ENCODE assay signal across 26 cellular contexts in the genomic region with DNA sequence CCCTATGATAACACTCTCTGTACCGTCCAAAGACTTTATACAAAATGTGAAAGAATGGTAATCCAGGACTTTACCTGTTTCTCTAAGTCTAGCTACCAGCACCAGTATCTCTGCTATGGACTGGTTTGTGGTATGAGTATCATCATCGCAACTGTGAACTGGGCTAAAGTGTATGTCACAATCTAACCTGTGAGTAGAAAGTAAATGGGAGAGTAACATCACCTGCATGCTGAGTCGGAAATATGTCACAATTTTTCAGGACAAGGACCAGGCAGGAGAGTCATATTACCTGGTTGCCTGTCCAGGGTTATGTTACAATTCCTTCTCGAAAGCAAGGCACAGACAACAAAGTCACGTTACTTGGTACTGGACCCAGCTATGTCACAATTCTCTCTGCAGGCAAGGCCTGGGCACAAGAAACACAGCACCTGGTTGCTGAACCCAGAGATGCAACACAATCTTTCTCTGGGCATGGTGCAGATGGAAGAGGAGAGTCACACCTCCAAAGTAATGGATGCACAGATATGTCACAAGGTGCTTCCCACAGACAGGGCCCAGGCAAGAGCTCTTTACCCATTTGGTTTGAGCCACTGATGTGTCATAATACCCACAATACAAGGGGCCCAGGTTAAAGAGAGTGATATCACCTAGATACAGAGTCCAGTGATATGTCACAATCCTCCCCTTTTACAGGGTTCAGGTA.
"Had no signal": no experiment of that assay in that cellular context is flagged by ENCODE, and none has a peak within 500 bp of the region (broad histone marks: within the 10 kb centered on the region; RNA-seq: fewer than 3 reads in every experiment).

No MANE protein-coding gene starts in this region.

- H3K27ac Mint-ChIP-seq: mesothelial cell of epicardium; natural killer cell treated with Interleukin-12 subunit alpha and Interleukin-12 subunit beta and Interleukin-15 and Interleukin-18, amount 100 ng/mL, for 72 hours; stimulated activated memory B cell treated with anti-CD40 and anti-IgM and Interleukin-4, amounts not matched to agents 10 μg/mL and 1 μg/mL and 100 μg/mL, for 72 hours; stimulated activated naive CD8-positive, alpha-beta T cell treated with anti-CD3 and anti-CD28 coated beads, Interleukin-15, Interleukin-2, amounts not matched to agents 100 ng/mL and 50 ng/mL, for 24 hours had no signal

- H3K27me3 ChIP-seq: dorsolateral prefrontal cortex, gastrocnemius medialis, left lung, right atrium auricular region, suprapubic skin, transverse colon, vagina had no signal

- H3K4me1 Mint-ChIP-seq: stimulated activated memory B cell treated with anti-CD40 and anti-IgM and Interleukin-4, amounts not matched to agents 10 μg/mL and 1 μg/mL and 100 μg/mL, for 72 hours had no signal

- H3K27ac ChIP-seq: dorsolateral prefrontal cortex, epithelial cell of prostate, gastrocnemius medialis, prostate gland, right atrium auricular region, suprapubic skin, transverse colon, vagina had no signal

- H3K4me2 ChIP-seq: smooth muscle cell had no signal

- H3K4me1 ChIP-seq: prostate gland, vagina had no signal

- H3K36me3 ChIP-seq: right atrium auricular region had no signal

- ATAC-seq: esophagus mucosa; gastrocnemius medialis; left cardiac atrium; left lung; mucosa of descending colon; natural killer cell treated with Interleukin-12 subunit alpha and Interleukin-12 subunit beta and Interleukin-15 and Interleukin-18, amount 100 ng/mL, for 72 hours; sciatic nerve; stimulated activated memory B cell treated with anti-CD40 and anti-IgM and Interleukin-4, amounts not matched to agents 10 μg/mL and 1 μg/mL and 100 μg/mL, for 72 hours had no signal

- DNase-seq: dorsolateral prefrontal cortex; effector CD4-positive, alpha-beta T cell; foreskin fibroblast; gastrocnemius medialis; left cardiac atrium; left lung; mesenchymal stem cell; mucosa of descending colon; naive B cell; stimulated activated CD4-positive, alpha-beta T cell treated with anti-CD3 and anti-CD28 coated beads, Interleukin-12 subunit alpha, Interleukin-12 subunit beta, amount 100 ng/mL, for 4 hours; stimulated activated CD4-positive, alpha-beta T cell treated with anti-CD3 and anti-CD28 coated beads, Interleukin-1b, Interleukin-23, amount 100 ng/mL, for 48 hours; stimulated activated CD4-positive, alpha-beta T cell treated with anti-CD3 and anti-CD28 coated beads, Interleukin-4, amount 100 ng/mL, for 24 hours; transverse colon had no signal

- H3K27me3 Mint-ChIP-seq: naive B cell; natural killer cell treated with Interleukin-12 subunit alpha and Interleukin-12 subunit beta and Interleukin-15 and Interleukin-18, amount 100 ng/mL, for 72 hours; stimulated activated memory B cell treated with anti-CD40 and anti-IgM and Interleukin-4, amounts not matched to agents 10 μg/mL and 1 μg/mL and 100 μg/mL, for 72 hours; stimulated activated naive CD8-positive, alpha-beta T cell treated with anti-CD3 and anti-CD28 coated beads, Interleukin-15, Interleukin-2, amounts not matched to agents 100 ng/mL and 50 ng/mL, for 24 hours had no signal

- H3K9me3 Mint-ChIP-seq: mesothelial cell of epicardium; naive B cell; natural killer cell treated with Interleukin-12 subunit alpha and Interleukin-12 subunit beta and Interleukin-15 and Interleukin-18, amount 100 ng/mL, for 72 hours; neural crest cell; stimulated activated memory B cell treated with anti-CD40 and anti-IgM and Interleukin-4, amounts not matched to agents 10 μg/mL and 1 μg/mL and 100 μg/mL, for 72 hours; stimulated activated naive CD8-positive, alpha-beta T cell treated with anti-CD3 and anti-CD28 coated beads, Interleukin-15, Interleukin-2, amounts not matched to agents 100 ng/mL and 50 ng/mL, for 24 hours had no signal

- H3K4me3 ChIP-seq: dorsolateral prefrontal cortex, gastrocnemius medialis, left lung, mucosa of descending colon, prostate gland, right atrium auricular region, smooth muscle cell, suprapubic skin, transverse colon, vagina had no signal

- H3K4me3 Mint-ChIP-seq: mesothelial cell of epicardium; naive B cell; natural killer cell treated with Interleukin-12 subunit alpha and Interleukin-12 subunit beta and Interleukin-15 and Interleukin-18, amount 100 ng/mL, for 72 hours; neural crest cell; stimulated activated memory B cell treated with anti-CD40 and anti-IgM and Interleukin-4, amounts not matched to agents 10 μg/mL and 1 μg/mL and 100 μg/mL, for 72 hours; stimulated activated naive CD8-positive, alpha-beta T cell treated with anti-CD3 and anti-CD28 coated beads, Interleukin-15, Interleukin-2, amounts not matched to agents 100 ng/mL and 50 ng/mL, for 24 hours had no signal

- H3K9me3 ChIP-seq: gastrocnemius medialis, left lung, mucosa of descending colon, prostate gland, right atrium auricular region, suprapubic skin, transverse colon, vagina had no signal
